Comparison of ENCODE assay signal across 2 cellular contexts in genomic region chr3:106305127-106305526, GRCh38.
TF ChIP-seq lines count a peak whose summit lies in the region.

No MANE protein-coding gene starts in this region.

TF ChIP-seq in A549, 52 proteins besides CTCF, POLR2A, EP300 and RAD21 (continued from another document):
- TF ChIP-seq HOXB5 (CRISPR knock-in tag; IDR thresholded peaks at IDR 0.05) (no peak), NFE2L2 (conservative IDR thresholded peaks at IDR 0.05; ENCODE audit: low read length) (no peak)

TF ChIP-seq in GM12878, 131 proteins besides CTCF, POLR2A, EP300 and RAD21 (continued from another document):
- TF ChIP-seq, protein P1, sequence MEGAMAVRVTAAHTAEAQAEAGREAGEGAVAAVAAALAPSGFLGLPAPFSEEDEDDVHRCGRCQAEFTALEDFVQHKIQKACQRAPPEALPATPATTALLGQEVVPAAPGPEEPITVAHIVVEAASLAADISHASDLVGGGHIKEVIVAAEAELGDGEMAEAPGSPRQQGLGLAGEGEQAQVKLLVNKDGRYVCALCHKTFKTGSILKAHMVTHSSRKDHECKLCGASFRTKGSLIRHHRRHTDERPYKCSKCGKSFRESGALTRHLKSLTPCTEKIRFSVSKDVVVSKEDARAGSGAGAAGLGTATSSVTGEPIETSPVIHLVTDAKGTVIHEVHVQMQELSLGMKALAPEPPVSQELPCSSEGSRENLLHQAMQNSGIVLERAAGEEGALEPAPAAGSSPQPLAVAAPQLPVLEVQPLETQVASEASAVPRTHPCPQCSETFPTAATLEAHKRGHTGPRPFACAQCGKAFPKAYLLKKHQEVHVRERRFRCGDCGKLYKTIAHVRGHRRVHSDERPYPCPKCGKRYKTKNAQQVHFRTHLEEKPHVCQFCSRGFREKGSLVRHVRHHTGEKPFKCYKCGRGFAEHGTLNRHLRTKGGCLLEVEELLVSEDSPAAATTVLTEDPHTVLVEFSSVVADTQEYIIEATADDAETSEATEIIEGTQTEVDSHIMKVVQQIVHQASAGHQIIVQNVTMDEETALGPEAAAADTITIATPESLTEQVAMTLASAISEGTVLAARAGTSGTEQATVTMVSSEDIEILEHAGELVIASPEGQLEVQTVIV (IDR thresholded peaks at IDR 0.05; ENCODE audit: borderline replicate concordance, partially characterized antibody) = no peak
